33 cellular contexts compared by ENCODE assay signal in the genomic region with DNA sequence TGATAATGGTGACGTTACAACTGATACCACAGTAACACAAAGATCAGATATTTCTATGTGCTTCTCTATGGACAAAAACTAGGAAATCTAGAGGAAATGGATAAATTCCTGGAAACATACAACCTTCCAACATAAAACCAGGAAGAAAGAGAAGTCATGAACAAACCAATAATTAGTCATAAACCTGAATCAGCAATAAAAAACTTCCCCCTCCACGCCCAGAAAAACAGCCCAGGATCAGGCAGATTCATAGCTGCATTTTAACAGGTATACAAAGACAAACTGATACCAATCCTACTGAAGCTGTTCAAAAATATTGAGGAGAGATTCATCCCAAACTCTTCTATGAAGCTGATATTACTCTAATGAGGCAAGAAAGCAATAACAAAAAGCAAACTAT.
"Had no signal": no experiment of that assay in that cellular context is flagged by ENCODE, and none has a peak within 500 bp of the region (broad histone marks: within the 10 kb centered on the region; RNA-seq: fewer than 3 reads in every experiment).

No MANE protein-coding gene starts in this region.

- DNase-seq: activated B cell treated with CpG ODN at 0.5 μM for 24 hours; activated CD4-positive, alpha-beta T cell treated with anti-CD3 and anti-CD28 coated beads for 48 hours; activated CD4-positive, alpha-beta T cell treated with anti-CD3 and anti-CD28 coated beads, Interleukin-2, amount 50 U/mL, for 1 hour; activated CD4-positive, alpha-beta T cell treated with anti-CD3 and anti-CD28 coated beads, Interleukin-2, amount 50 U/mL, for 48 hours; activated CD8-positive, alpha-beta memory T cell treated with anti-CD3 and anti-CD28 coated beads for 24 hours; activated CD8-positive, alpha-beta T cell treated with anti-CD3 and anti-CD28 coated beads for 36 hours; activated effector memory CD4-positive, alpha-beta T cell treated with anti-CD3 and anti-CD28 coated beads, Interleukin-2, amount 50 U/mL, for 16 hours; activated naive CD4-positive, alpha-beta T cell treated with anti-CD3 and anti-CD28 coated beads for 36 hours; activated naive CD8-positive, alpha-beta T cell treated with anti-CD3 and anti-CD28 coated beads for 36 hours; activated naive CD8-positive, alpha-beta T cell treated with anti-CD3 and anti-CD28 coated beads, Interleukin-2, amount 50 U/mL, for 24 hours; activated T-cell treated with anti-CD3 and anti-CD28 coated beads, Interleukin-2, amount 50 U/mL, for 4 hours; adrenal gland; amygdala; aorta; body of pancreas; central memory CD4-positive, alpha-beta T cell; cerebellar nuclear complex; colonic mucosa; effector CD8-positive, alpha-beta T cell; esophagus squamous epithelium; glutamatergic neuron; heart left ventricle; T1000; WERI-Rb-1 had no signal

- H3K9me3 ChIP-seq: adrenal gland, body of pancreas, colonic mucosa had no signal

- H3K27ac ChIP-seq: adrenal gland, body of pancreas, cardiac muscle cell, colonic mucosa, epithelial cell of prostate, esophagus squamous epithelium, heart left ventricle, WERI-Rb-1 had no signal

- H3K27ac Mint-ChIP-seq: activated B cell treated with CpG ODN at 0.5 μM for 24 hours; activated CD8-positive, alpha-beta T cell treated with anti-CD3 and anti-CD28 coated beads for 36 hours; activated naive CD4-positive, alpha-beta T cell treated with anti-CD3 and anti-CD28 coated beads for 36 hours; activated naive CD4-positive, alpha-beta T cell treated with anti-CD3 and anti-CD28 coated beads, Interleukin-2, amount 50 U/mL, for 24 hours; activated naive CD8-positive, alpha-beta T cell treated with anti-CD3 and anti-CD28 coated beads for 36 hours; activated naive CD8-positive, alpha-beta T cell treated with anti-CD3 and anti-CD28 coated beads, Interleukin-2, amount 50 U/mL, for 24 hours; activated T-helper 17 cell treated with anti-CD3 and anti-CD28 coated beads, Interleukin-2, amount 50 U/mL, for 72 hours; T-helper 1 cell treated with Interleukin-12 subunit alpha and Interleukin-12 subunit beta and Interleukin-4 antibody, amounts not matched to agents 30 μg/mL and 1 μg/mL, for 36 hours had no signal

- ATAC-seq: activated CD4-positive, CD25-positive, alpha-beta regulatory T cell treated with anti-CD3 and anti-CD28 coated beads, Interleukin-2, amount 50 U/mL, for 24 hours; activated CD8-positive, alpha-beta T cell treated with anti-CD3 and anti-CD28 coated beads for 36 hours; activated naive CD8-positive, alpha-beta T cell treated with anti-CD3 and anti-CD28 coated beads, Interleukin-2, amount 50 U/mL, for 24 hours; activated T-cell treated with anti-CD3 and anti-CD28 coated beads, Interleukin-2, amount 50 U/mL, for 4 hours; activated T-helper 17 cell treated with anti-CD3 and anti-CD28 coated beads, Interleukin-2, amount 50 U/mL, for 72 hours; body of pancreas; heart left ventricle had no signal

- FAIRE-seq: endometrium, endothelial cell of umbilical vein, frontal cortex had no signal

- H3K4me3 ChIP-seq: adrenal gland, body of pancreas, cardiac muscle cell, colonic mucosa, esophagus squamous epithelium, heart left ventricle had no signal

- H3K4me1 ChIP-seq: adrenal gland, body of pancreas, colonic mucosa, esophagus squamous epithelium, heart left ventricle had no signal

- H3K4me3 Mint-ChIP-seq: activated B cell treated with CpG ODN at 0.5 μM for 24 hours; activated CD8-positive, alpha-beta T cell treated with anti-CD3 and anti-CD28 coated beads for 36 hours; activated naive CD4-positive, alpha-beta T cell treated with anti-CD3 and anti-CD28 coated beads for 36 hours; activated naive CD4-positive, alpha-beta T cell treated with anti-CD3 and anti-CD28 coated beads, Interleukin-2, amount 50 U/mL, for 24 hours; activated naive CD8-positive, alpha-beta T cell treated with anti-CD3 and anti-CD28 coated beads for 36 hours; activated naive CD8-positive, alpha-beta T cell treated with anti-CD3 and anti-CD28 coated beads, Interleukin-2, amount 50 U/mL, for 24 hours; activated T-cell treated with anti-CD3 and anti-CD28 coated beads, Interleukin-2, amount 50 U/mL, for 4 hours; activated T-helper 17 cell treated with anti-CD3 and anti-CD28 coated beads, Interleukin-2, amount 50 U/mL, for 72 hours; T-helper 1 cell treated with Interleukin-12 subunit alpha and Interleukin-12 subunit beta and Interleukin-4 antibody, amounts not matched to agents 30 μg/mL and 1 μg/mL, for 36 hours had no signal

- H3K27me3 Mint-ChIP-seq: activated B cell treated with CpG ODN at 0.5 μM for 24 hours; activated CD8-positive, alpha-beta T cell treated with anti-CD3 and anti-CD28 coated beads for 36 hours; activated naive CD4-positive, alpha-beta T cell treated with anti-CD3 and anti-CD28 coated beads, Interleukin-2, amount 50 U/mL, for 24 hours; activated naive CD8-positive, alpha-beta T cell treated with anti-CD3 and anti-CD28 coated beads for 36 hours; activated naive CD8-positive, alpha-beta T cell treated with anti-CD3 and anti-CD28 coated beads, Interleukin-2, amount 50 U/mL, for 24 hours; activated T-helper 17 cell treated with anti-CD3 and anti-CD28 coated beads, Interleukin-2, amount 50 U/mL, for 72 hours had no signal

- H3K36me3 Mint-ChIP-seq: activated naive CD4-positive, alpha-beta T cell treated with anti-CD3 and anti-CD28 coated beads, Interleukin-2, amount 50 U/mL, for 24 hours; activated naive CD8-positive, alpha-beta T cell treated with anti-CD3 and anti-CD28 coated beads for 36 hours had no signal

- H3K36me3 ChIP-seq: adrenal gland, cardiac muscle cell, colonic mucosa, esophagus squamous epithelium, heart left ventricle, WERI-Rb-1 had no signal

- H3K27me3 ChIP-seq: adrenal gland, body of pancreas, cardiac muscle cell, colonic mucosa, esophagus squamous epithelium, heart left ventricle had no signal

- H3K4me1 Mint-ChIP-seq: activated B cell treated with CpG ODN at 0.5 μM for 24 hours; activated naive CD4-positive, alpha-beta T cell treated with anti-CD3 and anti-CD28 coated beads, Interleukin-2, amount 50 U/mL, for 24 hours; activated naive CD8-positive, alpha-beta T cell treated with anti-CD3 and anti-CD28 coated beads for 36 hours; activated naive CD8-positive, alpha-beta T cell treated with anti-CD3 and anti-CD28 coated beads, Interleukin-2, amount 50 U/mL, for 24 hours; activated T-helper 17 cell treated with anti-CD3 and anti-CD28 coated beads, Interleukin-2, amount 50 U/mL, for 72 hours had no signal
